In genomic region chrX:41329101-41329500, GRCh38 we compare ENCODE assay signal across 22 cellular contexts.
"Had no signal": no experiment of that assay in that cellular context is flagged by ENCODE, and none has a peak within 500 bp of the region (broad histone marks: within the 10 kb centered on the region; RNA-seq: fewer than 3 reads in every experiment).

No MANE protein-coding gene starts in this region.

- H3K9me3 ChIP-seq: MG63, SJSA1 had no signal

- DNase-seq: IMR-90, Karpas-422, KG1, MG63, NCI-H1092, NCI-H1105 treated with DMSO at 0.1 percent for 48 hours, NCI-H1417 treated with DMSO at 0.1 percent for 48 hours, NCI-H146, NCI-H1694 treated with DMSO at 0.1 percent for 48 hours, NCI-H1930, NCI-H2081, NCI-H2107, NCI-H2227 treated with DMSO at 0.1 percent for 48 hours, NCI-H524, NCI-H526 treated with DMSO at 0.1 percent for 48 hours, NCI-H748 treated with DMSO at 0.1 percent for 48 hours, Right ventricle myocardium superior, RPMI8226, SIG-M5 had no signal

- H3K27ac ChIP-seq: SJSA1, SK-N-MC had no signal

- ATAC-seq: HepG2 had no signal

- H3K27me3 ChIP-seq: MG63, SJSA1 had no signal

- H3K4me3 ChIP-seq: MG63, SJSA1, SK-N-MC had no signal
